Comparison of ENCODE assay signal across 19 cellular contexts in genomic region chr4:38950159-38950558, GRCh38.
DNase-seq lines count a peak whose midpoint lies in the region; ATAC-seq and TF ChIP-seq lines count a peak whose summit lies in the region.
"Had no signal": no experiment of that assay in that cellular context is flagged by ENCODE, and none has a peak within 500 bp of the region (broad histone marks: within the 10 kb centered on the region; RNA-seq: fewer than 3 reads in every experiment).

No MANE protein-coding gene starts in this region.

- in situ Hi-C loops in IMR-90 (cut with MboI; ENCODE audit: low sequenced_read_pairs): no loop called here

- H3K4me1 ChIP-seq in CD4-positive, CD25-positive, alpha-beta regulatory T cell (ENCODE audit: control insufficient read depth, insufficient read depth, low read length, poor library complexity, severe bottlenecking): peaks cover 9% of the 10 kb centered on the region
- H3K4me1 ChIP-seq in IMR-90 (ENCODE audit: control insufficient read depth, insufficient read depth, low read length) (peaks cover 20% of the 10 kb centered on the region), muscle layer of duodenum (ENCODE audit: control insufficient read depth in 1 of 2, insufficient read depth in 2 of 2, low read length in 2 of 2) (peaks cover 0 to 33% of the 10 kb centered on the region in 2 donors)
- H3K4me1 ChIP-seq: testis had no signal

- peak overlapping the region; percentile 53 for H3K9ac ChIP-seq in IMR-90 (ENCODE audit: low read depth, low read length)

- DNase-seq in CD4-positive, CD25-positive, alpha-beta regulatory T cell: no peak
- DNase-seq in IMR-90 (no peak), NCI-H146 (lab: John Stamatoyannopoulos, UW) (no peak), hippocampal formation (lab: John Stamatoyannopoulos, UW) (no peak)
- no peak for DNase-seq in effector CD8-positive, alpha-beta T cell (lab: John Stamatoyannopoulos, UW)
- DNase-seq: activated T-cell treated with anti-CD3 and anti-CD28 coated beads, Interleukin-2, amount 50 U/mL, for 1 hour; AML-193; endodermal cell; GF-D8; NCI-H2029 treated with DMSO at 0.1 percent for 48 hours; NCI-H526; OCI-M1; testis had no signal

- peaks cover 8 to 20% (median 18%) of the 10 kb centered on the region in 4 donors for H3K4me1 Mint-ChIP-seq in CD4-positive, CD25-positive, alpha-beta regulatory T cell
- peaks cover 80% of the 10 kb centered on the region for H3K4me1 Mint-ChIP-seq in brain
- H3K4me1 Mint-ChIP-seq: endodermal cell had no signal

- H3K27ac Mint-ChIP-seq in CD4-positive, CD25-positive, alpha-beta regulatory T cell: peak overlapping the region in 2 of 3 donors; percentile 76 to 93
- peak overlapping the region in 4 of 5 experiments; percentile 21 to 94 (median 56) for H3K27ac Mint-ChIP-seq in brain
- H3K27ac Mint-ChIP-seq: endodermal cell had no signal

- WGBS in IMR-90 (ENCODE audit: extremely low coverage in 2 of 2, insufficient read length in 1 of 2), 2 experiments: no CpG with 5 or more reads among the region's 2 CpGs

- H2AFZ ChIP-seq in IMR-90 (replicated peaks; ENCODE audit: low read length, poor library complexity): no peak overlapping the region

- no peaks in the 10 kb centered on the region for H3K27me3 ChIP-seq in CD4-positive, CD25-positive, alpha-beta regulatory T cell (ENCODE audit: control insufficient read depth, insufficient read depth, low read length)
- H3K27me3 ChIP-seq in IMR-90 (ENCODE audit: control insufficient read depth, insufficient read depth, low read length) (no peaks in the 10 kb centered on the region), muscle layer of duodenum (ENCODE audit: low read depth, low read length) (no peaks in the 10 kb centered on the region)
- H3K27me3 ChIP-seq: adrenal gland, testis had no signal

- intact Hi-C loops in IMR-90 (cut with micrococcal nuclease): no loop called here

- no peak for TF ChIP-seq POLR2A in IMR-90 (IDR thresholded peaks at IDR 0.05; ENCODE audit: low read depth, low read length)

- H3K79me1 ChIP-seq in IMR-90 (ENCODE audit: low read depth in 1 of 2, low read length in 2 of 2): peaks cover 0 to 18% of the 10 kb centered on the region in 2 experiments; a peak in 2 of 4 replicates

- POLR2A ChIA-PET in IMR-90 (lab: Charles Lee; ENCODE audit: unreplicated experiment): no interaction called here

- H2BK120ac ChIP-seq in IMR-90 (ENCODE audit: low read depth, low read length): peak overlapping the region; percentile 97

- no peak for ATAC-seq in CD4-positive, CD25-positive, alpha-beta regulatory T cell (ENCODE audit: low read depth in 2 of 2)
- ATAC-seq in IMR-90 (ENCODE audit: low read depth) (no peak), HG03432 (IDR thresholded peaks at IDR 0.05; ENCODE audit: unreplicated experiment) (no peak)
- ATAC-seq: sciatic nerve had no signal

- no peak overlapping the region for H2AK9ac ChIP-seq in IMR-90 (replicated peaks; ENCODE audit: low read depth, low read length, poor library complexity)

- peak overlapping the region; percentile 89 for H2BK5ac ChIP-seq in IMR-90 (ENCODE audit: low read depth, low read length, poor library complexity, severe bottlenecking)

- peaks cover 7% of the 10 kb centered on the region for H3K9me1 ChIP-seq in IMR-90 (ENCODE audit: insufficient read depth, low read length)

- TF ChIP-seq CTCF in IMR-90 (conservative IDR thresholded peaks at IDR 0.05; ENCODE audit: low read depth, low read length): no peak
- TF ChIP-seq CTCF in brain (conservative IDR thresholded peaks at IDR 0.05): no peak

- peak overlapping the region; percentile 82 for H3K18ac ChIP-seq in IMR-90 (ENCODE audit: low read depth, low read length)

- H3K36me3 Mint-ChIP-seq in CD4-positive, CD25-positive, alpha-beta regulatory T cell: no peaks in the 10 kb centered on the region
- no peaks in the 10 kb centered on the region for H3K36me3 Mint-ChIP-seq in brain

- no peak overlapping the region for H3K4me3 Mint-ChIP-seq in CD4-positive, CD25-positive, alpha-beta regulatory T cell
- H3K4me3 Mint-ChIP-seq in brain: no peak overlapping the region
- H3K4me3 Mint-ChIP-seq: endodermal cell had no signal

- BruUV-seq in IMR-90 (replicated peaks; lab: Mats Ljungman, UMichigan): no TSS peak

- H2BK15ac ChIP-seq in IMR-90 (ENCODE audit: low read depth, low read length): peak overlapping the region; percentile 96

- peak overlapping the region; percentile 57 for H3K27ac ChIP-seq in CD4-positive, CD25-positive, alpha-beta regulatory T cell (ENCODE audit: insufficient read depth, low read length, poor library complexity, severe bottlenecking)
- H3K27ac ChIP-seq in IMR-90 (ENCODE audit: insufficient read depth, low read length): peak overlapping the region; percentile 87; the same call in 1 of the 2 replicates
- H3K27ac ChIP-seq in muscle layer of duodenum (ENCODE audit: low read length): peak overlapping the region; percentile 60
- H3K27ac ChIP-seq: foreskin keratinocyte, testis had no signal

- CTCF ChIA-PET in IMR-90 (lab: Yijun Ruan, JAX): no interaction called here

- H4K5ac ChIP-seq in IMR-90 (ENCODE audit: low read depth, low read length): peak overlapping the region; percentile 79

- peak overlapping the region; percentile 41; the same call in 1 of the 2 replicates for H3K56ac ChIP-seq in IMR-90 (ENCODE audit: extremely low read depth, insufficient read depth, low read length)

- dilution Hi-C loops in IMR-90 (cut with HindIII; ENCODE audit: low sequenced_read_pairs, unreplicated experiment): no loop called here

- peak overlapping the region; percentile 88; the same call in 1 of the 2 replicates for H2AK5ac ChIP-seq in IMR-90 (ENCODE audit: low read depth, low read length)

- no peak for TF ChIP-seq RAD21 in IMR-90 (IDR thresholded peaks at IDR 0.05; ENCODE audit: low read length)

- no peak overlapping the region for H3K4me2 ChIP-seq in IMR-90 (ENCODE audit: low read depth, low read length)

- H4K20me1 ChIP-seq in IMR-90 (ENCODE audit: insufficient read depth, low read length): no peaks in the 10 kb centered on the region

- H4K8ac ChIP-seq in IMR-90 (ENCODE audit: low read depth in 2 of 2, low read length in 2 of 2): peak overlapping the region; percentile 91

- no peaks in the 10 kb centered on the region for H3K9me3 ChIP-seq in CD4-positive, CD25-positive, alpha-beta regulatory T cell (ENCODE audit: control insufficient read depth in 2 of 2, low read length in 2 of 2)
- H3K9me3 ChIP-seq in IMR-90 (ENCODE audit: control insufficient read depth, insufficient read depth, low read length) (no peaks in the 10 kb centered on the region), muscle layer of duodenum (ENCODE audit: control insufficient read depth in 1 of 2, low read length in 2 of 2) (no peaks in the 10 kb centered on the region)
- H3K9me3 ChIP-seq: adrenal gland, testis had no signal

- peak overlapping the region; percentile 63 for H3K23ac ChIP-seq in IMR-90 (ENCODE audit: low read depth, low read length)

- no peaks in the 10 kb centered on the region for H3K36me3 ChIP-seq in CD4-positive, CD25-positive, alpha-beta regulatory T cell (ENCODE audit: control insufficient read depth, insufficient read depth, low read length)
- H3K36me3 ChIP-seq in IMR-90 (ENCODE audit: control insufficient read depth, insufficient read depth, low read length): peaks cover 2% of the 10 kb centered on the region
- peaks cover 0 to 4% of the 10 kb centered on the region in 2 donors for H3K36me3 ChIP-seq in muscle layer of duodenum (ENCODE audit: control insufficient read depth in 1 of 2, insufficient read depth in 2 of 2, low read length in 2 of 2)

- peaks cover 0 to 2% (median 0%) of the 10 kb centered on the region in 7 donors for H3K9me3 Mint-ChIP-seq in CD4-positive, CD25-positive, alpha-beta regulatory T cell
- H3K9me3 Mint-ChIP-seq in brain: peaks cover 0 to 7% (median 0%) of the 10 kb centered on the region in 5 experiments
- H3K9me3 Mint-ChIP-seq: endodermal cell had no signal

- peak overlapping the region; percentile 90 for H2BK20ac ChIP-seq in IMR-90 (ENCODE audit: low read depth, low read length)

- H3K4ac ChIP-seq in IMR-90 (ENCODE audit: low read depth, low read length): peak overlapping the region; percentile 94

- peak overlapping the region; percentile 91 for H3K14ac ChIP-seq in IMR-90 (replicated peaks; ENCODE audit: low read depth, low read length)

- no peaks in the 10 kb centered on the region for H3K27me3 Mint-ChIP-seq in CD4-positive, CD25-positive, alpha-beta regulatory T cell
- no peaks in the 10 kb centered on the region for H3K27me3 Mint-ChIP-seq in brain

- H4K91ac ChIP-seq in IMR-90 (ENCODE audit: insufficient read depth, low read depth, low read length): peak overlapping the region; percentile 79

- H3K4me3 ChIP-seq in CD4-positive, CD25-positive, alpha-beta regulatory T cell (ENCODE audit: low read depth, low read length): no peak overlapping the region
- H3K4me3 ChIP-seq in IMR-90 (ENCODE audit: insufficient read depth, low read depth, low read length) (no peak overlapping the region), muscle layer of duodenum (ENCODE audit: low read depth in 1 of 2, low read length in 2 of 2) (no peak overlapping the region)
- H3K4me3 ChIP-seq: adrenal gland, testis had no signal

TF ChIP-seq in IMR-90, 13 proteins besides CTCF, POLR2A, EP300 and RAD21 (continues in another document):
- no peak for TF ChIP-seq ELK1 (IDR thresholded peaks at IDR 0.05; ENCODE audit: borderline replicate concordance, low read depth, low read length)
- TF ChIP-seq RCOR1 (IDR thresholded peaks at IDR 0.05; ENCODE audit: insufficient replicate concordance, low read length): no peak
- no peak for TF ChIP-seq NFE2L2 (IDR thresholded peaks at IDR 0.05; ENCODE audit: low read depth, low read length)
- TF ChIP-seq USF2 (IDR thresholded peaks at IDR 0.05; ENCODE audit: low read depth, low read length): no peak
- no peak for TF ChIP-seq RFX5 (IDR thresholded peaks at IDR 0.05; ENCODE audit: low read depth, low read length)
- no peak for TF ChIP-seq FOS (IDR thresholded peaks at IDR 0.05; ENCODE audit: low read depth, low read length)
- no peak for TF ChIP-seq MAZ (IDR thresholded peaks at IDR 0.05; ENCODE audit: borderline replicate concordance, low read depth, low read length)
